1 cellular context compared by ENCODE assay signal in the genomic region with DNA sequence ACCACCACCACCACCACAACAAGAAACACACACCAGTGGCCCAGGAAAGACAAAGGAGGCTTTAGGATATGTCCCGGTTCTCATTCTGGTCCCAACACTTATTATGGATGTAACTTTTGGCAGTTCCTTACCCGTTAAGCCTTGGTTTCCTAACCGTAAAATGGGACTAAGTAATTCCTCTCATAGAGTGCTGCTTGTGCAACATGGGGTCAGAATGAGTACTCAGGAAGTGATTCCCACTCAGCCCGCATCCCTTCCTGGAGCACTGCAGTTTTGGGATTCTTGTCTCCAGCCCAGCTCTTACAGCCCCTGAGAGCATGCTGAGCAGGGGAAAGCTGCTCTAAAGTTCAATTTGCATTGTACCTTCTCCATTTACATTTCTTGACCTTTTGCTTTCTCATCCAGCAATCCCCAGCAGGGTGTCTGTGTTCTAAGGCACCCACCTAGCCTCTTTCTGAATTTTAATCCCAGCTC.
A peak's percentile ranks its signal among the peaks of the same experiment; 100 is the strongest.
TF ChIP-seq lines count a peak whose summit lies in the region.

No MANE protein-coding gene starts in this region.

TF ChIP-seq in WTC11, 78 proteins besides CTCF, POLR2A, EP300 and RAD21 (continued from another document):
- TF ChIP-seq, protein P1, sequence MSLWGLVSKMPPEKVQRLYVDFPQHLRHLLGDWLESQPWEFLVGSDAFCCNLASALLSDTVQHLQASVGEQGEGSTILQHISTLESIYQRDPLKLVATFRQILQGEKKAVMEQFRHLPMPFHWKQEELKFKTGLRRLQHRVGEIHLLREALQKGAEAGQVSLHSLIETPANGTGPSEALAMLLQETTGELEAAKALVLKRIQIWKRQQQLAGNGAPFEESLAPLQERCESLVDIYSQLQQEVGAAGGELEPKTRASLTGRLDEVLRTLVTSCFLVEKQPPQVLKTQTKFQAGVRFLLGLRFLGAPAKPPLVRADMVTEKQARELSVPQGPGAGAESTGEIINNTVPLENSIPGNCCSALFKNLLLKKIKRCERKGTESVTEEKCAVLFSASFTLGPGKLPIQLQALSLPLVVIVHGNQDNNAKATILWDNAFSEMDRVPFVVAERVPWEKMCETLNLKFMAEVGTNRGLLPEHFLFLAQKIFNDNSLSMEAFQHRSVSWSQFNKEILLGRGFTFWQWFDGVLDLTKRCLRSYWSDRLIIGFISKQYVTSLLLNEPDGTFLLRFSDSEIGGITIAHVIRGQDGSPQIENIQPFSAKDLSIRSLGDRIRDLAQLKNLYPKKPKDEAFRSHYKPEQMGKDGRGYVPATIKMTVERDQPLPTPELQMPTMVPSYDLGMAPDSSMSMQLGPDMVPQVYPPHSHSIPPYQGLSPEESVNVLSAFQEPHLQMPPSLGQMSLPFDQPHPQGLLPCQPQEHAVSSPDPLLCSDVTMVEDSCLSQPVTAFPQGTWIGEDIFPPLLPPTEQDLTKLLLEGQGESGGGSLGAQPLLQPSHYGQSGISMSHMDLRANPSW (CRISPR knock-in tag; conservative IDR thresholded peaks at IDR 0.05; ENCODE audit: low read depth), result no peak
- no peak for TF ChIP-seq OVOL2 (CRISPR knock-in tag; IDR thresholded peaks at IDR 0.05; ENCODE audit: borderline replicate concordance)
- 0 out of 2 replicates have a peak, but pooled peaks have one; percentile 40 for TF ChIP-seq TP53 (CRISPR knock-in tag; IDR thresholded peaks at IDR 0.05)
- no peak for TF ChIP-seq ZNF121 (CRISPR knock-in tag; IDR thresholded peaks at IDR 0.05)
- peak; percentile 65; the same call in 1 of the 2 replicates for TF ChIP-seq ZBTB21 (CRISPR knock-in tag; IDR thresholded peaks at IDR 0.05; ENCODE audit: borderline replicate concordance)
- TF ChIP-seq RELA (CRISPR knock-in tag; IDR thresholded peaks at IDR 0.05; ENCODE audit: borderline replicate concordance), result no peak
- peak; percentile 36; the same call in 1 of the 2 replicates for TF ChIP-seq ZNF423 (CRISPR knock-in tag; IDR thresholded peaks at IDR 0.05)
- TF ChIP-seq FOXK1 (CRISPR knock-in tag; IDR thresholded peaks at IDR 0.05), result 0 out of 2 replicates have a peak, but pooled peaks have one; percentile 26
- TF ChIP-seq JUN (CRISPR knock-in tag; IDR thresholded peaks at IDR 0.05), result no peak
- TF ChIP-seq, protein P2, sequence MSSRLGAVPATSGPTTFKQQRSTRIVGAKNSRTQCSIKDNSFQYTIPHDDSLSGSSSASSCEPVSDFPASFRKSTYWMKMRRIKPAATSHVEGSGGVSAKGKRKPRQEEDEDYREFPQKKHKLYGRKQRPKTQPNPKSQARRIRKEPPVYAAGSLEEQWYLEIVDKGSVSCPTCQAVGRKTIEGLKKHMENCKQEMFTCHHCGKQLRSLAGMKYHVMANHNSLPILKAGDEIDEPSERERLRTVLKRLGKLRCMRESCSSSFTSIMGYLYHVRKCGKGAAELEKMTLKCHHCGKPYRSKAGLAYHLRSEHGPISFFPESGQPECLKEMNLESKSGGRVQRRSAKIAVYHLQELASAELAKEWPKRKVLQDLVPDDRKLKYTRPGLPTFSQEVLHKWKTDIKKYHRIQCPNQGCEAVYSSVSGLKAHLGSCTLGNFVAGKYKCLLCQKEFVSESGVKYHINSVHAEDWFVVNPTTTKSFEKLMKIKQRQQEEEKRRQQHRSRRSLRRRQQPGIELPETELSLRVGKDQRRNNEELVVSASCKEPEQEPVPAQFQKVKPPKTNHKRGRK (CRISPR knock-in tag; IDR thresholded peaks at IDR 0.05; ENCODE audit: borderline replicate concordance), result no peak
- TF ChIP-seq, protein P3, sequence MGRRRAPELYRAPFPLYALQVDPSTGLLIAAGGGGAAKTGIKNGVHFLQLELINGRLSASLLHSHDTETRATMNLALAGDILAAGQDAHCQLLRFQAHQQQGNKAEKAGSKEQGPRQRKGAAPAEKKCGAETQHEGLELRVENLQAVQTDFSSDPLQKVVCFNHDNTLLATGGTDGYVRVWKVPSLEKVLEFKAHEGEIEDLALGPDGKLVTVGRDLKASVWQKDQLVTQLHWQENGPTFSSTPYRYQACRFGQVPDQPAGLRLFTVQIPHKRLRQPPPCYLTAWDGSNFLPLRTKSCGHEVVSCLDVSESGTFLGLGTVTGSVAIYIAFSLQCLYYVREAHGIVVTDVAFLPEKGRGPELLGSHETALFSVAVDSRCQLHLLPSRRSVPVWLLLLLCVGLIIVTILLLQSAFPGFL (CRISPR knock-in tag; IDR thresholded peaks at IDR 0.05; ENCODE audit: borderline replicate concordance), result no peak
- TF ChIP-seq ZNF396 (CRISPR knock-in tag; IDR thresholded peaks at IDR 0.05; ENCODE audit: borderline replicate concordance), result no peak; the same call in 1 of the 2 replicates
- TF ChIP-seq MXD4 (CRISPR knock-in tag; IDR thresholded peaks at IDR 0.05; ENCODE audit: borderline replicate concordance), result no peak
- TF ChIP-seq TEAD4 (CRISPR knock-in tag; IDR thresholded peaks at IDR 0.05), result no peak
- 0 out of 2 replicates have a peak, but pooled peaks have one; percentile 28 for TF ChIP-seq ZNF232 (CRISPR knock-in tag; IDR thresholded peaks at IDR 0.05)
- peak; percentile 76; the same call in 1 of the 2 replicates for TF ChIP-seq SMAD3 (CRISPR knock-in tag; IDR thresholded peaks at IDR 0.05; ENCODE audit: borderline replicate concordance)
- no peak for TF ChIP-seq JAZF1 (CRISPR knock-in tag; IDR thresholded peaks at IDR 0.05)
- TF ChIP-seq KAT7 (CRISPR knock-in tag; IDR thresholded peaks at IDR 0.05; ENCODE audit: borderline replicate concordance), result no peak
- no peak for TF ChIP-seq FOXP1 (CRISPR knock-in tag; IDR thresholded peaks at IDR 0.05; ENCODE audit: borderline replicate concordance)
- TF ChIP-seq, protein P4, sequence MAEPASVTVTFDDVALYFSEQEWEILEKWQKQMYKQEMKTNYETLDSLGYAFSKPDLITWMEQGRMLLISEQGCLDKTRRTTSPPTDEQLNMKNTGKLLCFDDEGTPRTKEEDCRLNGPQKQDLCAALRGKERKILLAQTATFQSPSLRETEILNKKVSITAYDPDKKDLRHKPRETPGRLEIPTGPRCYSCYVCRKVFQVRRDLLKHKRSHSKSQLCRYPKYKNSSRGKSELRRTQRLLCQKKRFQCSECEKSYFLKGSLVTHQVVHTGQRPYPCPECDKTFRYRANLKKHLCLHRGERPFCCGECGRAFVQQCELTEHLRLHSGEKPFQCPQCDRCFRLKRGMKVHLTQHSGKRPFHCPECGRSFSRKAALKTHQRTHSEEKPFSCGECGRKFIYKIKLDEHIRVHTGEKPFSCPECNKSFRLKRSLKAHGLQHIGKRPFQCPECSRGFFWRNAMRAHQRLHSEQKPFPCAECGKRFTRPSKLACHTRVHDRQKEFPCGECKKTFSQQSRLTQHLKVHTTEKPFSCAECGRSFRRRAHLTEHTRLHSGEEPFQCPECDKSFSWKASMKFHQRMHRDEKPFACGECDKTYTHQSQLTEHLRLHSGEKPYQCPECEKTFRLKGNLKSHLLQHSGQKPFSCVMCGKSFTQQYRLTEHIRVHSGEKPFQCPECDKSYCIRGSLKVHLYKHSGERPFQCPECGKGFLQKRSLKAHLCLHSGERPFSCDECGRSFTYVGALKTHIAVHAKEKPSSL (CRISPR knock-in tag; conservative IDR thresholded peaks at IDR 0.05), result no peak
- no peak for TF ChIP-seq SP1 (CRISPR knock-in tag; conservative IDR thresholded peaks at IDR 0.05)
- TF ChIP-seq, protein P5, sequence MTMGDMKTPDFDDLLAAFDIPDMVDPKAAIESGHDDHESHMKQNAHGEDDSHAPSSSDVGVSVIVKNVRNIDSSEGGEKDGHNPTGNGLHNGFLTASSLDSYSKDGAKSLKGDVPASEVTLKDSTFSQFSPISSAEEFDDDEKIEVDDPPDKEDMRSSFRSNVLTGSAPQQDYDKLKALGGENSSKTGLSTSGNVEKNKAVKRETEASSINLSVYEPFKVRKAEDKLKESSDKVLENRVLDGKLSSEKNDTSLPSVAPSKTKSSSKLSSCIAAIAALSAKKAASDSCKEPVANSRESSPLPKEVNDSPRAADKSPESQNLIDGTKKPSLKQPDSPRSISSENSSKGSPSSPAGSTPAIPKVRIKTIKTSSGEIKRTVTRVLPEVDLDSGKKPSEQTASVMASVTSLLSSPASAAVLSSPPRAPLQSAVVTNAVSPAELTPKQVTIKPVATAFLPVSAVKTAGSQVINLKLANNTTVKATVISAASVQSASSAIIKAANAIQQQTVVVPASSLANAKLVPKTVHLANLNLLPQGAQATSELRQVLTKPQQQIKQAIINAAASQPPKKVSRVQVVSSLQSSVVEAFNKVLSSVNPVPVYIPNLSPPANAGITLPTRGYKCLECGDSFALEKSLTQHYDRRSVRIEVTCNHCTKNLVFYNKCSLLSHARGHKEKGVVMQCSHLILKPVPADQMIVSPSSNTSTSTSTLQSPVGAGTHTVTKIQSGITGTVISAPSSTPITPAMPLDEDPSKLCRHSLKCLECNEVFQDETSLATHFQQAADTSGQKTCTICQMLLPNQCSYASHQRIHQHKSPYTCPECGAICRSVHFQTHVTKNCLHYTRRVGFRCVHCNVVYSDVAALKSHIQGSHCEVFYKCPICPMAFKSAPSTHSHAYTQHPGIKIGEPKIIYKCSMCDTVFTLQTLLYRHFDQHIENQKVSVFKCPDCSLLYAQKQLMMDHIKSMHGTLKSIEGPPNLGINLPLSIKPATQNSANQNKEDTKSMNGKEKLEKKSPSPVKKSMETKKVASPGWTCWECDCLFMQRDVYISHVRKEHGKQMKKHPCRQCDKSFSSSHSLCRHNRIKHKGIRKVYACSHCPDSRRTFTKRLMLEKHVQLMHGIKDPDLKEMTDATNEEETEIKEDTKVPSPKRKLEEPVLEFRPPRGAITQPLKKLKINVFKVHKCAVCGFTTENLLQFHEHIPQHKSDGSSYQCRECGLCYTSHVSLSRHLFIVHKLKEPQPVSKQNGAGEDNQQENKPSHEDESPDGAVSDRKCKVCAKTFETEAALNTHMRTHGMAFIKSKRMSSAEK (CRISPR knock-in tag; IDR thresholded peaks at IDR 0.05; ENCODE audit: borderline replicate concordance), result no peak
- 0 out of 2 replicates have a peak, but pooled peaks have one; percentile 51 for TF ChIP-seq CBFB (CRISPR knock-in tag; IDR thresholded peaks at IDR 0.05; ENCODE audit: low read depth)
- TF ChIP-seq, protein P6, sequence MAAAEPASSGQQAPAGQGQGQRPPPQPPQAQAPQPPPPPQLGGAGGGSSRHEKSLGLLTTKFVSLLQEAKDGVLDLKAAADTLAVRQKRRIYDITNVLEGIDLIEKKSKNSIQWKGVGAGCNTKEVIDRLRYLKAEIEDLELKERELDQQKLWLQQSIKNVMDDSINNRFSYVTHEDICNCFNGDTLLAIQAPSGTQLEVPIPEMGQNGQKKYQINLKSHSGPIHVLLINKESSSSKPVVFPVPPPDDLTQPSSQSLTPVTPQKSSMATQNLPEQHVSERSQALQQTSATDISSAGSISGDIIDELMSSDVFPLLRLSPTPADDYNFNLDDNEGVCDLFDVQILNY (CRISPR knock-in tag; IDR thresholded peaks at IDR 0.05), result no peak
- TF ChIP-seq PRRX2 (CRISPR knock-in tag; IDR thresholded peaks at IDR 0.05), result no peak
- no peak for TF ChIP-seq NFYB (CRISPR knock-in tag; conservative IDR thresholded peaks at IDR 0.05; ENCODE audit: low read depth)
- TF ChIP-seq, protein P7, sequence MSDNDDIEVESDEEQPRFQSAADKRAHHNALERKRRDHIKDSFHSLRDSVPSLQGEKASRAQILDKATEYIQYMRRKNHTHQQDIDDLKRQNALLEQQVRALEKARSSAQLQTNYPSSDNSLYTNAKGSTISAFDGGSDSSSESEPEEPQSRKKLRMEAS (CRISPR knock-in tag; IDR thresholded peaks at IDR 0.05), result no peak
- no peak for TF ChIP-seq SMAD4 (CRISPR knock-in tag; IDR thresholded peaks at IDR 0.05)
- TF ChIP-seq, protein P8, sequence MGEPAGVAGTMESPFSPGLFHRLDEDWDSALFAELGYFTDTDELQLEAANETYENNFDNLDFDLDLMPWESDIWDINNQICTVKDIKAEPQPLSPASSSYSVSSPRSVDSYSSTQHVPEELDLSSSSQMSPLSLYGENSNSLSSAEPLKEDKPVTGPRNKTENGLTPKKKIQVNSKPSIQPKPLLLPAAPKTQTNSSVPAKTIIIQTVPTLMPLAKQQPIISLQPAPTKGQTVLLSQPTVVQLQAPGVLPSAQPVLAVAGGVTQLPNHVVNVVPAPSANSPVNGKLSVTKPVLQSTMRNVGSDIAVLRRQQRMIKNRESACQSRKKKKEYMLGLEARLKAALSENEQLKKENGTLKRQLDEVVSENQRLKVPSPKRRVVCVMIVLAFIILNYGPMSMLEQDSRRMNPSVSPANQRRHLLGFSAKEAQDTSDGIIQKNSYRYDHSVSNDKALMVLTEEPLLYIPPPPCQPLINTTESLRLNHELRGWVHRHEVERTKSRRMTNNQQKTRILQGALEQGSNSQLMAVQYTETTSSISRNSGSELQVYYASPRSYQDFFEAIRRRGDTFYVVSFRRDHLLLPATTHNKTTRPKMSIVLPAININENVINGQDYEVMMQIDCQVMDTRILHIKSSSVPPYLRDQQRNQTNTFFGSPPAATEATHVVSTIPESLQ (CRISPR knock-in tag; IDR thresholded peaks at IDR 0.05), result no peak
- no peak for TF ChIP-seq FOXJ3 (CRISPR knock-in tag; IDR thresholded peaks at IDR 0.05; ENCODE audit: borderline replicate concordance)
